1 cellular context compared by ENCODE assay signal in genomic region chr6:87701676-87702588, GRCh38.
TF ChIP-seq lines count a peak whose summit lies in the region.

Gene AKIRIN2 (minus strand): TSS chr6:87702233. CDS start chr6:87701684, 549 bp downstream.

TF ChIP-seq in GM12878, 131 proteins besides CTCF, POLR2A, EP300 and RAD21 (continued from another document):
- TF ChIP-seq BCLAF1 (IDR thresholded peaks at IDR 0.05) (no peak), SMAD5 (IDR thresholded peaks at IDR 0.05; ENCODE audit: low read depth) (peak; percentile 85), IRF4 (IDR thresholded peaks at IDR 0.05; ENCODE audit: low read depth, low read length) (no peak; the same call in 1 of the 2 replicates), GABPA (IDR thresholded peaks at IDR 0.05; ENCODE audit: low read depth) (peak; percentile 83)
